ENCODE assay signal across 17 cellular contexts in genomic region chr10:3537518-3537917, GRCh38.
DNase-seq lines count a peak whose midpoint lies in the region; TF ChIP-seq lines count a peak whose summit lies in the region.
"Had no signal": no experiment of that assay in that cellular context is flagged by ENCODE, and none has a peak within 500 bp of the region (broad histone marks: within the 10 kb centered on the region; RNA-seq: fewer than 3 reads in every experiment).

No MANE protein-coding gene starts in this region.

- no peak overlapping the region for H4K91ac ChIP-seq in neuronal stem cell (ENCODE audit: low read depth, low read length, poor library complexity)

- CTCF ChIA-PET in HEK293 (lab: Yijun Ruan, JAX) = interaction anchor here (0.7 kb wide), 1 partner anchor 801 kb away, joined by 3 read pairs; no protein-coding TSS in a partner anchor

- DNase-seq in NCI-H146 treated with DMSO at 0.1 percent for 48 hours (lab: John Stamatoyannopoulos, UW; ENCODE audit: unreplicated experiment) (peak; percentile 95), esophagus muscularis mucosa (ENCODE audit: extremely low spot score) (no peak), neuronal stem cell (ENCODE audit: low spot score) (no peak), amygdala (lab: John Stamatoyannopoulos, UW) (no peak), SKM-1 treated with dmso at 0.1 percent for 144 hours (lab: John Stamatoyannopoulos, UW; ENCODE audit: unreplicated experiment) (no peak), dorsolateral prefrontal cortex (no peak)
- DNase-seq: ACHN, AML-193, DMS79, NCI-H2029 treated with DMSO at 0.1 percent for 48 hours, NCI-H2227 treated with DMSO at 0.1 percent for 48 hours, NCI-H526 treated with DMSO at 0.1 percent for 48 hours, SW 1271 had no signal

- no peak overlapping the region for H3K23ac ChIP-seq in neuronal stem cell (ENCODE audit: low read depth, low read length, poor library complexity)

- peaks cover 11% of the 10 kb centered on the region for H3K4me1 ChIP-seq in HEK293 (ENCODE audit: control insufficient read depth, insufficient read depth, low read length)
- H3K4me1 ChIP-seq in esophagus muscularis mucosa = peaks cover 0 to 20% (median 17%) of the 10 kb centered on the region in 4 donors
- peaks cover 4% of the 10 kb centered on the region in 2 donors for H3K4me1 ChIP-seq in neuronal stem cell (ENCODE audit: control insufficient read depth in 2 of 2, insufficient read depth in 1 of 2, low read depth in 1 of 2, low read length in 2 of 2)
- H3K4me1 ChIP-seq: HAP-1 had no signal

- no peak overlapping the region for H2BK120ac ChIP-seq in neuronal stem cell (ENCODE audit: low read depth, low read length)

- TF ChIP-seq CTCF in HEK293 (tag by site-specific recombination; IDR thresholded peaks at IDR 0.05) (no peak), esophagus muscularis mucosa (IDR thresholded peaks at IDR 0.05) (no peak), dorsolateral prefrontal cortex (IDR thresholded peaks at IDR 0.05 in 54 of 56, conservative IDR thresholded peaks at IDR 0.05 in 2 of 56; ENCODE audit: low read depth in 1 of 56, partially characterized antibody in 56 of 56) (no peak)

- H3K18ac ChIP-seq in neuronal stem cell (ENCODE audit: low read length) = no peak overlapping the region

- no peak overlapping the region for H2AK5ac ChIP-seq in neuronal stem cell (ENCODE audit: low read depth, low read length)

- no peak overlapping the region for H3K14ac ChIP-seq in neuronal stem cell (ENCODE audit: low read length)

- H3K27ac ChIP-seq in HEK293 (ENCODE audit: extremely low read depth, low read depth, low read length) (no peak overlapping the region), esophagus muscularis mucosa (replicated peaks in 1 of 4) (peak overlapping the region; percentile 36 to 76 (median 68)), neuronal stem cell (replicated peaks; ENCODE audit: low read length) (no peak overlapping the region), dorsolateral prefrontal cortex (no peak overlapping the region)

- peak overlapping the region; percentile 47 for H3K9ac ChIP-seq in neuronal stem cell (ENCODE audit: low read depth, low read length, poor library complexity)

- no peaks in the 10 kb centered on the region for H3K9me3 ChIP-seq in HEK293 (ENCODE audit: control insufficient read depth, insufficient read depth, low read depth, low read length)
- H3K9me3 ChIP-seq in esophagus muscularis mucosa = no peaks in the 10 kb centered on the region
- H3K9me3 ChIP-seq in neuronal stem cell (replicated peaks in 1 of 2; ENCODE audit: control insufficient read depth in 2 of 2, insufficient read depth in 1 of 2, low read depth in 1 of 2, low read length in 2 of 2) = no peaks in the 10 kb centered on the region
- H3K9me3 ChIP-seq: Caco-2, HAP-1, SJSA1 had no signal

- no peak for TF ChIP-seq POLR2A in esophagus muscularis mucosa (IDR thresholded peaks at IDR 0.05; ENCODE audit: low read depth)

- H3K27me3 ChIP-seq in esophagus muscularis mucosa (no peaks in the 10 kb centered on the region), neuronal stem cell (ENCODE audit: control insufficient read depth in 3 of 3, insufficient read depth in 3 of 3, low read depth in 1 of 3, low read length in 3 of 3) (no peaks in the 10 kb centered on the region), dorsolateral prefrontal cortex (no peaks in the 10 kb centered on the region)
- H3K27me3 ChIP-seq: SJSA1 had no signal

- H3K36me3 ChIP-seq in HEK293 (ENCODE audit: control insufficient read depth in 2 of 2, insufficient read depth in 1 of 2, low read length in 2 of 2) (no peaks in the 10 kb centered on the region), esophagus muscularis mucosa (no peaks in the 10 kb centered on the region), neuronal stem cell (replicated peaks in 1 of 2; ENCODE audit: control insufficient read depth in 2 of 2, insufficient read depth in 2 of 2, low read length in 2 of 2) (no peaks in the 10 kb centered on the region)
- H3K36me3 ChIP-seq: HAP-1, SJSA1 had no signal

- H2BK15ac ChIP-seq in neuronal stem cell (ENCODE audit: low read length) = no peak overlapping the region

- H4K8ac ChIP-seq in neuronal stem cell (ENCODE audit: low read depth, low read length) = no peak overlapping the region

- intact Hi-C loops in esophagus muscularis mucosa (cut with DNase I) (no loop called here), dorsolateral prefrontal cortex (cut with DNase I) (no loop called here)

- H3K4me2 ChIP-seq in neuronal stem cell (ENCODE audit: insufficient read depth, low read length, poor library complexity, severe bottlenecking) = no peak overlapping the region

- POLR2A ChIA-PET in HEK293 (lab: Yijun Ruan, JAX) = interaction anchor here (1.0 kb wide), 1 partner anchor 12 kb away, joined by 3 read pairs; no protein-coding TSS in a partner anchor

- 93% methylated on average over 3 of the region's 3 CpGs for WGBS in esophagus muscularis mucosa
- no CpG with 5 or more reads among the region's 3 CpGs for WGBS in neuronal stem cell (ENCODE audit: extremely low coverage in 2 of 2, insufficient read length in 2 of 2, insufficient replicate concordance in 1 of 2), 2 donors

- H2BK5ac ChIP-seq in neuronal stem cell (ENCODE audit: low read length) = no peak overlapping the region

- no peaks in the 10 kb centered on the region for H3K79me1 ChIP-seq in neuronal stem cell (ENCODE audit: low read depth, low read length)

- H2AFZ ChIP-seq in neuronal stem cell (ENCODE audit: low read length) = no peak overlapping the region

- no peak for TF ChIP-seq EP300 in esophagus muscularis mucosa (IDR thresholded peaks at IDR 0.05)

- no peak overlapping the region for H2BK12ac ChIP-seq in neuronal stem cell (ENCODE audit: low read length)

- H3K4ac ChIP-seq in neuronal stem cell (ENCODE audit: low read length) = no peak overlapping the region

- no peak overlapping the region for H3K4me3 ChIP-seq in HEK293 (ENCODE audit: low read depth, low read length)
- H3K4me3 ChIP-seq in esophagus muscularis mucosa = no peak overlapping the region
- no peak overlapping the region for H3K4me3 ChIP-seq in neuronal stem cell (ENCODE audit: low read length in 2 of 2)
- no peak overlapping the region for H3K4me3 ChIP-seq in dorsolateral prefrontal cortex
- H3K4me3 ChIP-seq: HAP-1, SJSA1 had no signal

TF ChIP-seq in HEK293, 187 proteins besides CTCF, POLR2A, EP300 and RAD21:
- TF ChIP-seq ZNF639 (tag by site-specific recombination; IDR thresholded peaks at IDR 0.05) (no peak), ZNF416 (tag by site-specific recombination; IDR thresholded peaks at IDR 0.05) (no peak), ATF2 (tag by site-specific recombination; IDR thresholded peaks at IDR 0.05; ENCODE audit: low read depth) (peak; percentile 73), ZNF792 (tag by site-specific recombination; IDR thresholded peaks at IDR 0.05) (no peak), ZNF701 (tag by site-specific recombination; IDR thresholded peaks at IDR 0.05) (no peak)

Comparison
In these comparisons a context has a peak if more than half of its experiments do, and no peak if none do; other contexts are left out.
1. H3K27ac ChIP-seq: peak in esophagus muscularis mucosa (4 of 4); none in HEK293 (single experiment), neuronal stem cell (single experiment) and dorsolateral prefrontal cortex (0 of 59).